Comparison of ENCODE assay signal across 26 cellular contexts in genomic region chr4:31682796-31683195, GRCh38.
"Had no signal": no experiment of that assay in that cellular context is flagged by ENCODE, and none has a peak within 500 bp of the region (broad histone marks: within the 10 kb centered on the region; RNA-seq: fewer than 3 reads in every experiment).

No MANE protein-coding gene starts in this region.

- H3K9ac ChIP-seq: parathyroid adenoma had no signal

- H3K36me3 Mint-ChIP-seq: activated naive CD4-positive, alpha-beta T cell treated with anti-CD3 and anti-CD28 coated beads, Interleukin-2, amount 50 U/mL, for 72 hours; brain; mesothelial cell of epicardium; naive B cell; stimulated activated naive B cell treated with anti-CD40 and anti-IgM and Interleukin-4, amounts not matched to agents 10 μg/mL and 1 μg/mL and 100 μg/mL, for 72 hours; WTC11 had no signal

- H3K9me3 Mint-ChIP-seq: activated naive CD4-positive, alpha-beta T cell treated with anti-CD3 and anti-CD28 coated beads, Interleukin-2, amount 50 U/mL, for 72 hours; nephron progenitor cell; WTC11 had no signal

- H3K79me2 ChIP-seq: parathyroid adenoma had no signal

- DNase-seq: activated CD4-positive, alpha-beta T cell treated with anti-CD3 and anti-CD28 coated beads, Interleukin-2, amount 50 U/mL, for 1 hour; activated CD8-positive, alpha-beta T cell treated with anti-CD3 and anti-CD28 coated beads for 36 hours; activated T-cell treated with anti-CD3 and anti-CD28 coated beads, Interleukin-2, amount 50 U/mL, for 48 hours; anterior cingulate cortex; foreskin melanocyte; kidney; left colon; mammary epithelial cell; naive B cell; nephron progenitor cell; occipital lobe; psoas muscle; sigmoid colon; small intestine; stimulated activated naive B cell treated with anti-CD40 and anti-IgM and Interleukin-4, amounts not matched to agents 10 μg/mL and 1 μg/mL and 100 μg/mL, for 72 hours; stomach; T-helper 2 cell; thyroid gland; upper lobe of left lung had no signal

- H3K27me3 ChIP-seq: sigmoid colon, stomach, thyroid gland, upper lobe of left lung had no signal

- H3K27ac ChIP-seq: parathyroid adenoma, psoas muscle, sigmoid colon, stomach, thyroid gland, upper lobe of left lung had no signal

- H3K27ac Mint-ChIP-seq: activated CD8-positive, alpha-beta T cell treated with anti-CD3 and anti-CD28 coated beads for 36 hours; activated naive CD4-positive, alpha-beta T cell treated with anti-CD3 and anti-CD28 coated beads, Interleukin-2, amount 50 U/mL, for 72 hours; activated T-helper 2 cell treated with anti-CD3 and anti-CD28 coated beads, Interferon-gamma antibody, Interleukin-2, Interleukin-4, amounts not matched to agents 10 μg/mL and 5 μg/mL and 100 μg/mL, durations not matched to agents 14 hours and 24 hours and 36 hours; brain; mesothelial cell of epicardium; naive B cell; nephron progenitor cell; stimulated activated naive B cell treated with anti-CD40 and anti-IgM and Interleukin-4, amounts not matched to agents 10 μg/mL and 1 μg/mL and 100 μg/mL, for 72 hours; WTC11 had no signal

- H3K9me3 ChIP-seq: psoas muscle, sigmoid colon, stomach, thyroid gland, upper lobe of left lung had no signal

- H3K4me1 Mint-ChIP-seq: brain; naive B cell; nephron progenitor cell; stimulated activated naive B cell treated with anti-CD40 and anti-IgM and Interleukin-4, amounts not matched to agents 10 μg/mL and 1 μg/mL and 100 μg/mL, for 72 hours; WTC11 had no signal

- H2AFZ ChIP-seq: parathyroid adenoma had no signal

- H3K4me3 ChIP-seq: psoas muscle, sigmoid colon, stomach, thyroid gland, upper lobe of left lung had no signal

- H3K4me1 ChIP-seq: parathyroid adenoma, psoas muscle, sigmoid colon, stomach, thyroid gland, upper lobe of left lung had no signal

- H3K36me3 ChIP-seq: sigmoid colon, stomach, thyroid gland, upper lobe of left lung had no signal

- H3K4me3 Mint-ChIP-seq: activated CD8-positive, alpha-beta T cell treated with anti-CD3 and anti-CD28 coated beads for 36 hours; brain; mesothelial cell of epicardium; naive B cell; nephron progenitor cell; stimulated activated naive B cell treated with anti-CD40 and anti-IgM and Interleukin-4, amounts not matched to agents 10 μg/mL and 1 μg/mL and 100 μg/mL, for 72 hours; WTC11 had no signal

- H3K27me3 Mint-ChIP-seq: activated CD8-positive, alpha-beta T cell treated with anti-CD3 and anti-CD28 coated beads for 36 hours; naive B cell; stimulated activated naive B cell treated with anti-CD40 and anti-IgM and Interleukin-4, amounts not matched to agents 10 μg/mL and 1 μg/mL and 100 μg/mL, for 72 hours had no signal

- ATAC-seq: activated CD8-positive, alpha-beta T cell treated with anti-CD3 and anti-CD28 coated beads for 36 hours; activated naive CD4-positive, alpha-beta T cell treated with anti-CD3 and anti-CD28 coated beads, Interleukin-2, amount 50 U/mL, for 72 hours; esophagus mucosa; left colon; psoas muscle; stimulated activated naive B cell treated with anti-CD40 and anti-IgM and Interleukin-4, amounts not matched to agents 10 μg/mL and 1 μg/mL and 100 μg/mL, for 72 hours; WTC11 had no signal
